ENCODE assay signal across 23 cellular contexts in the genomic region with DNA sequence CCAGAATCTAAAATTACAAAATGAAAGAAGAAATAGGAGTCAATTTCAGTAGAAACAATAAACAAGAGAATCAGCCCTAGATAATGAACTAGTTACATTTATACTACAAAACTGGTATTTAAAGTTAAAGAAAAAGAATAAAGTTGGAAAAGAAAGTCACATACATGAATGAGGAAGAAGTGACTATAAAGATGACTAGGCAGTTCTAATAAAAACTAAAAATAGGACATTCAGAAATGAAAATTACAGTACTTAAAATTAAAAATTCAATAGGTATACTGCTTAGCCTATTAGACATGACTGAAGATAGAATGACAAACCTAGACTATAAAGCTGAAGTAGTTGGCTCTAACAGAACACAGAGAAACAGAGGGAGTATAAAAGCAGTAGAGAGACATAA.
A peak's percentile ranks its signal among the peaks of the same experiment; 100 is the strongest.
DNase-seq lines count a peak whose midpoint lies in the region; ATAC-seq and TF ChIP-seq lines count a peak whose summit lies in the region.
"Had no signal": no experiment of that assay in that cellular context is flagged by ENCODE, and none has a peak within 500 bp of the region (broad histone marks: within the 10 kb centered on the region; RNA-seq: fewer than 3 reads in every experiment).

No MANE protein-coding gene starts in this region.

- peak overlapping the region; percentile 82 for H3K27ac Mint-ChIP-seq in Calu3 (ENCODE audit: unreplicated experiment)
- peak overlapping the region; percentile 60 for H3K27ac Mint-ChIP-seq in dendritic cell treated with granulocyte-macrophage colony-stimulating factor and Interleukin-4, amounts not matched to agents 40 ng/mL and 50 ng/mL, for 4 days
- H3K27ac Mint-ChIP-seq: CD4-positive, alpha-beta T cell; T-helper 1 cell treated with Interleukin-12 subunit alpha and Interleukin-12 subunit beta and Interleukin-4 antibody, amounts not matched to agents 30 μg/mL and 1 μg/mL, for 36 hours had no signal

- CTCF ChIA-PET in Calu3 (lab: Charles Lee): interaction anchor here (1.5 kb wide), 1 partner anchor 37 kb away, joined by 3 read pairs; no protein-coding TSS in a partner anchor

- no peaks in the 10 kb centered on the region for H3K9me3 Mint-ChIP-seq in Calu3 (ENCODE audit: low read depth, unreplicated experiment)
- no peaks in the 10 kb centered on the region for H3K9me3 Mint-ChIP-seq in dendritic cell treated with granulocyte-macrophage colony-stimulating factor and Interleukin-4, amounts not matched to agents 40 ng/mL and 50 ng/mL, for 4 days
- H3K9me3 Mint-ChIP-seq: CD4-positive, alpha-beta T cell; naive B cell; T-helper 1 cell treated with Interleukin-12 subunit alpha and Interleukin-12 subunit beta and Interleukin-4 antibody, amounts not matched to agents 30 μg/mL and 1 μg/mL, for 36 hours had no signal

- H3K9me3 ChIP-seq in OCI-LY3 (ENCODE audit: insufficient read depth, low read length) (no peaks in the 10 kb centered on the region), skeletal muscle satellite cell (replicated peaks; ENCODE audit: low read length) (no peaks in the 10 kb centered on the region), heart left ventricle (no peaks in the 10 kb centered on the region)
- H3K9me3 ChIP-seq: SJCRH30, uterus had no signal

- no peak for TF ChIP-seq POLR2A in heart left ventricle (IDR thresholded peaks at IDR 0.05)

- BruUV-seq in Calu3 (replicated peaks; lab: Mats Ljungman, UMichigan): no TSS peak

- H3K4me1 ChIP-seq in OCI-LY3 (ENCODE audit: low read length): peaks cover 55% of the 10 kb centered on the region
- H3K4me1 ChIP-seq in skeletal muscle satellite cell (ENCODE audit: control insufficient read depth, insufficient read depth, low read length): peaks cover 39% of the 10 kb centered on the region
- peaks cover 0 to 45% (median 0%) of the 10 kb centered on the region in 12 donors for H3K4me1 ChIP-seq in heart left ventricle
- H3K4me1 ChIP-seq: uterus had no signal

- DNase-seq in Calu3: no peak
- no peak for DNase-seq in heart left ventricle
- DNase-seq: activated CD4-positive, alpha-beta T cell treated with anti-CD3 and anti-CD28 coated beads for 4 hours; activated naive CD4-positive, alpha-beta T cell treated with anti-CD3 and anti-CD28 coated beads, Interleukin-2, amount 50 U/mL, for 16 hours; CD4-positive, alpha-beta T cell; cerebellar nuclear complex; DMS153; effector CD4-positive, alpha-beta T cell; H7; KBM-7; kidney glomerular epithelial cell; naive B cell; NCI-H187; NCI-H774; SJCRH30; stimulated activated CD4-positive, alpha-beta T cell treated with anti-CD3 and anti-CD28 coated beads, Interleukin-15, amount 100 ng/mL, for 24 hours; uterus had no signal

- H3K4me2 ChIP-seq in OCI-LY3 (ENCODE audit: low read length): peak overlapping the region; percentile 65
- peak overlapping the region; percentile 34 for H3K4me2 ChIP-seq in skeletal muscle satellite cell (ENCODE audit: low read length)

- no peak overlapping the region for H2AFZ ChIP-seq in OCI-LY3 (ENCODE audit: low read depth, low read length)

- no peaks in the 10 kb centered on the region for H3K36me3 ChIP-seq in OCI-LY3 (replicated peaks; ENCODE audit: low read depth, low read length)
- H3K36me3 ChIP-seq in skeletal muscle satellite cell (ENCODE audit: insufficient read depth, low read length): no peaks in the 10 kb centered on the region
- H3K36me3 ChIP-seq in heart left ventricle: no peaks in the 10 kb centered on the region
- H3K36me3 ChIP-seq: SJCRH30, uterus had no signal

- peak overlapping the region; percentile 38 for H3K4me3 ChIP-seq in OCI-LY3 (ENCODE audit: low read length)
- no peak overlapping the region for H3K4me3 ChIP-seq in skeletal muscle satellite cell (ENCODE audit: low read length)
- H3K4me3 ChIP-seq in heart left ventricle: no peak overlapping the region
- H3K4me3 ChIP-seq: SJCRH30, uterus had no signal

- intact Hi-C loops in Calu3 (cut with micrococcal nuclease; ENCODE audit: unreplicated experiment): no loop called here
- intact Hi-C loops in dendritic cell treated with granulocyte-macrophage colony-stimulating factor and Interleukin-4, amounts not matched to agents 40 ng/mL and 50 ng/mL, for 4 days (cut with micrococcal nuclease): loop anchor here (10.0 kb wide), 1 partner anchor 58 kb away; no protein-coding TSS in a partner anchor
- intact Hi-C loops in heart left ventricle (cut with DNase I): no loop called here

- H3K27ac ChIP-seq in OCI-LY3 (ENCODE audit: low read length): peak overlapping the region; percentile 59
- peak overlapping the region in 1 of 12 donors; percentile 46 for H3K27ac ChIP-seq in heart left ventricle
- H3K27ac ChIP-seq: SJCRH30, uterus had no signal

- TF ChIP-seq CTCF in Calu3 (IDR thresholded peaks at IDR 0.05; ENCODE audit: unreplicated experiment): no peak
- no peak for TF ChIP-seq CTCF in OCI-LY3 (IDR thresholded peaks at IDR 0.05; ENCODE audit: low read depth, low read length)
- no peak for TF ChIP-seq CTCF in heart left ventricle (IDR thresholded peaks at IDR 0.05)

- H3K79me2 ChIP-seq in OCI-LY3 (ENCODE audit: low read length): no peaks in the 10 kb centered on the region

- no peaks in the 10 kb centered on the region for H3K27me3 ChIP-seq in OCI-LY3 (ENCODE audit: low read depth, low read length)
- no peaks in the 10 kb centered on the region for H3K27me3 ChIP-seq in skeletal muscle satellite cell (ENCODE audit: control insufficient read depth, insufficient read depth, low read length)
- no peaks in the 10 kb centered on the region for H3K27me3 ChIP-seq in heart left ventricle
- H3K27me3 ChIP-seq: SJCRH30, uterus had no signal

- ATAC-seq in HG03108 (IDR thresholded peaks at IDR 0.05; ENCODE audit: unreplicated experiment) (no peak), HG02678 (IDR thresholded peaks at IDR 0.05; ENCODE audit: unreplicated experiment) (no peak), heart left ventricle (no peak)

- H3K36me3 Mint-ChIP-seq in Calu3 (ENCODE audit: insufficient read depth, unreplicated experiment): peaks cover 20% of the 10 kb centered on the region
- no peaks in the 10 kb centered on the region for H3K36me3 Mint-ChIP-seq in dendritic cell treated with granulocyte-macrophage colony-stimulating factor and Interleukin-4, amounts not matched to agents 40 ng/mL and 50 ng/mL, for 4 days (ENCODE audit: low read depth)
- H3K36me3 Mint-ChIP-seq: naive B cell had no signal

- no peaks in the 10 kb centered on the region for H4K20me1 ChIP-seq in OCI-LY3 (ENCODE audit: insufficient read depth, low read length)

- peaks cover 64% of the 10 kb centered on the region for H3K4me1 Mint-ChIP-seq in Calu3 (ENCODE audit: low read depth, unreplicated experiment)
- peaks cover 49% of the 10 kb centered on the region for H3K4me1 Mint-ChIP-seq in dendritic cell treated with granulocyte-macrophage colony-stimulating factor and Interleukin-4, amounts not matched to agents 40 ng/mL and 50 ng/mL, for 4 days (ENCODE audit: low read depth)

- no peak overlapping the region for H3K4me3 Mint-ChIP-seq in Calu3 (ENCODE audit: low read depth, unreplicated experiment)
- H3K4me3 Mint-ChIP-seq in dendritic cell treated with granulocyte-macrophage colony-stimulating factor and Interleukin-4, amounts not matched to agents 40 ng/mL and 50 ng/mL, for 4 days: peak overlapping the region; percentile 25
- H3K4me3 Mint-ChIP-seq: CD4-positive, alpha-beta T cell; naive B cell; T-helper 1 cell treated with Interleukin-12 subunit alpha and Interleukin-12 subunit beta and Interleukin-4 antibody, amounts not matched to agents 30 μg/mL and 1 μg/mL, for 36 hours had no signal

- H3K27me3 Mint-ChIP-seq in Calu3 (ENCODE audit: unreplicated experiment): no peaks in the 10 kb centered on the region
- no peaks in the 10 kb centered on the region for H3K27me3 Mint-ChIP-seq in dendritic cell treated with granulocyte-macrophage colony-stimulating factor and Interleukin-4, amounts not matched to agents 40 ng/mL and 50 ng/mL, for 4 days
- H3K27me3 Mint-ChIP-seq: CD4-positive, alpha-beta T cell; naive B cell had no signal

- H3K9ac ChIP-seq in OCI-LY3 (ENCODE audit: low read length) (peak overlapping the region; percentile 46), skeletal muscle satellite cell (ENCODE audit: low read depth, low read length) (peak overlapping the region; percentile 54)
